Comparison of ENCODE assay signal across 11 cellular contexts in genomic region chr20:41616228-41616627, GRCh38. TPM values are rescaled to one million over a fixed set of nuclear protein-coding genes. Genes with fewer than 3 reads are reported as not detected.
A peak's percentile ranks its signal among the peaks of the same experiment; 100 is the strongest.
DNase-seq lines count a peak whose midpoint lies in the region; ATAC-seq and TF ChIP-seq lines count a peak whose summit lies in the region.
"Had no signal": no experiment of that assay in that cellular context is flagged by ENCODE, and none has a peak within 500 bp of the region (broad histone marks: within the 10 kb centered on the region; RNA-seq: fewer than 3 reads in every experiment).

No MANE protein-coding gene starts in this region.

- DNase-seq in activated T-cell treated with anti-CD3 and anti-CD28 coated beads, Interleukin-2, amount 50 U/mL, for 4 hours = no peak
- DNase-seq in activated T-cell treated with anti-CD3 and anti-CD28 coated beads, Interleukin-2, amount 50 U/mL, for 48 hours = no peak
- DNase-seq in OCI-LY7 (ENCODE audit: low spot score) (no peak), epithelial cell of esophagus (ENCODE audit: low read depth) (peak; percentile 31), smooth muscle cell (lab: John Stamatoyannopoulos, UW; ENCODE audit: unreplicated experiment) (no peak), tibial artery (no peak), NK-92 (lab: John Stamatoyannopoulos, UW; ENCODE audit: unreplicated experiment) (no peak), left ventricle myocardium superior (no peak)
- DNase-seq: COR-L47 had no signal

- H3K4me2 ChIP-seq in OCI-LY7 (ENCODE audit: low read length) (peak overlapping the region; percentile 98; the same call in 1 of the 2 replicates), smooth muscle cell (peak overlapping the region; percentile 84)

- no peaks in the 10 kb centered on the region for H3K9me3 Mint-ChIP-seq in activated T-cell treated with anti-CD3 and anti-CD28 coated beads, Interleukin-2, amount 50 U/mL, for 4 hours

- H3F3A ChIP-seq in smooth muscle cell (ENCODE audit: low read depth) = peaks cover 6% of the 10 kb centered on the region

- H3K9me3 ChIP-seq in OCI-LY7 (ENCODE audit: low read length) (no peaks in the 10 kb centered on the region), smooth muscle cell (replicated peaks; ENCODE audit: low read depth) (no peaks in the 10 kb centered on the region), tibial artery (no peaks in the 10 kb centered on the region)
- H3K9me3 ChIP-seq: neutrophil had no signal

- 62% methylated on average over 4 of the region's 4 CpGs for WGBS in smooth muscle cell (ENCODE audit: low lambda C conversion rate)

- POLR2A ChIA-PET in OCI-LY7 (lab: Charles Lee) = no interaction called here

- intact Hi-C loops in OCI-LY7 (cut with micrococcal nuclease; ENCODE audit: unreplicated experiment) (no loop called here), tibial artery (cut with DNase I; ENCODE audit: low total_unique reads) (no loop called here), left ventricle myocardium superior (cut with micrococcal nuclease) (no loop called here)

- no peaks in the 10 kb centered on the region for H3K27me3 ChIP-seq in smooth muscle cell (ENCODE audit: low read depth)
- no peaks in the 10 kb centered on the region for H3K27me3 ChIP-seq in tibial artery

- H3K4me1 Mint-ChIP-seq in activated T-cell treated with anti-CD3 and anti-CD28 coated beads, Interleukin-2, amount 50 U/mL, for 4 hours (ENCODE audit: low read depth) = peaks cover 56% of the 10 kb centered on the region

- no peak overlapping the region for H3K4me3 ChIP-seq in OCI-LY7 (ENCODE audit: low read depth, low read length, poor library complexity, severe bottlenecking)
- no peak overlapping the region for H3K4me3 ChIP-seq in epithelial cell of esophagus (ENCODE audit: low read length)
- H3K4me3 ChIP-seq in smooth muscle cell = peak overlapping the region; percentile 73
- no peak overlapping the region for H3K4me3 ChIP-seq in tibial artery

- H4K20me1 ChIP-seq in OCI-LY7 (ENCODE audit: insufficient read depth, low read length) (peaks cover 7% of the 10 kb centered on the region; the same call in 1 of the 2 replicates), smooth muscle cell (ENCODE audit: low read depth) (peaks cover 63% of the 10 kb centered on the region)

- no peak overlapping the region for H3K9ac ChIP-seq in smooth muscle cell (ENCODE audit: low read depth)

- H3K9me2 ChIP-seq in OCI-LY7 (ENCODE audit: insufficient read depth, low read length) = no peaks in the 10 kb centered on the region

- TF ChIP-seq CTCF in OCI-LY7 (conservative IDR thresholded peaks at IDR 0.05; ENCODE audit: low read length) (no peak), epithelial cell of esophagus (IDR thresholded peaks at IDR 0.05; ENCODE audit: insufficient read depth, low read depth, low read length, missing control alignments) (no peak), smooth muscle cell (IDR thresholded peaks at IDR 0.05; ENCODE audit: borderline replicate concordance, insufficient read depth, poor library complexity, severe bottlenecking) (no peak), tibial artery (IDR thresholded peaks at IDR 0.05) (no peak)

- H3K4me1 ChIP-seq in OCI-LY7 (ENCODE audit: insufficient read depth, low read length, poor library complexity, severe bottlenecking) = peaks cover 13% of the 10 kb centered on the region
- peaks cover 24% of the 10 kb centered on the region for H3K4me1 ChIP-seq in smooth muscle cell (ENCODE audit: low read depth)
- peaks cover 0 to 65% (median 39%) of the 10 kb centered on the region in 4 donors for H3K4me1 ChIP-seq in tibial artery

- H3K27ac ChIP-seq in OCI-LY7 (ENCODE audit: low read depth, low read length, poor library complexity, severe bottlenecking) = no peak overlapping the region
- H3K27ac ChIP-seq in smooth muscle cell (ENCODE audit: low read depth) = no peak overlapping the region
- no peak overlapping the region for H3K27ac ChIP-seq in tibial artery
- H3K27ac ChIP-seq: neutrophil had no signal

- ATAC-seq in activated T-cell treated with anti-CD3 and anti-CD28 coated beads, Interleukin-2, amount 50 U/mL, for 4 hours = no peak
- no peak for ATAC-seq in left ventricle myocardium superior
- ATAC-seq: esophagus mucosa had no signal

- H3K36me3 Mint-ChIP-seq in activated T-cell treated with anti-CD3 and anti-CD28 coated beads, Interleukin-2, amount 50 U/mL, for 4 hours (ENCODE audit: insufficient read depth) = no peaks in the 10 kb centered on the region

- H3K79me2 ChIP-seq in OCI-LY7 (ENCODE audit: insufficient read depth, low read depth, low read length) = peaks cover 63% of the 10 kb centered on the region
- H3K79me2 ChIP-seq in smooth muscle cell (ENCODE audit: low read depth) = peaks cover 64% of the 10 kb centered on the region

- CTCF ChIA-PET in OCI-LY7 (lab: Charles Lee; ENCODE audit: unreplicated experiment) = no interaction called here

- TSS peak; percentile 42 for BruUV-seq in OCI-LY7 (replicated peaks; lab: Mats Ljungman, UMichigan)

- H3K27me3 Mint-ChIP-seq in activated T-cell treated with anti-CD3 and anti-CD28 coated beads, Interleukin-2, amount 50 U/mL, for 4 hours (ENCODE audit: low read depth) = no peaks in the 10 kb centered on the region

- peak overlapping the region; percentile 11 for H3K4me3 Mint-ChIP-seq in activated T-cell treated with anti-CD3 and anti-CD28 coated beads, Interleukin-2, amount 50 U/mL, for 4 hours

- H2AFZ ChIP-seq in OCI-LY7 (ENCODE audit: low read length) = no peak overlapping the region
- H2AFZ ChIP-seq in smooth muscle cell (ENCODE audit: low read depth) = no peak overlapping the region

- peaks cover 6% of the 10 kb centered on the region; the same call in 1 of the 2 replicates for H3K36me3 ChIP-seq in OCI-LY7 (ENCODE audit: insufficient read depth, low read length)
- no peaks in the 10 kb centered on the region for H3K36me3 ChIP-seq in smooth muscle cell (ENCODE audit: low read depth)
- H3K36me3 ChIP-seq in tibial artery = no peaks in the 10 kb centered on the region
- H3K36me3 ChIP-seq: neutrophil had no signal

RNA-seq across cellular contexts. Expression of gene CHD6, which starts 1.9 kb away (rescaled TPM):
- total RNA-seq in activated T-cell treated with anti-CD3 and anti-CD28 coated beads, Interleukin-2, amount 50 U/mL, for 4 hours = 10 to 100 TPM; 13.7 to 15.8 (median 15.5) TPM
- 26.9 and 38.6 TPM in 2 replicates for total RNA-seq in OCI-LY7 (2014; rRNA removed; shearing (Covaris generic))
- total RNA-seq in OCI-LY7 (2022) (45.7 and 55.4 TPM in 2 replicates), smooth muscle cell (41.7 and 45.2 TPM in 2 replicates), left ventricle myocardium superior (36.8 TPM)
- polyA plus RNA-seq in smooth muscle cell = 47.8 and 66.8 TPM in 2 replicates
